Comparison of ENCODE assay signal across 22 cellular contexts in genomic region chr15:36332301-36332700, GRCh38.
A peak's percentile ranks its signal among the peaks of the same experiment; 100 is the strongest.
DNase-seq lines count a peak whose midpoint lies in the region; ATAC-seq, FAIRE-seq and TF ChIP-seq lines count a peak whose summit lies in the region.
"Had no signal": no experiment of that assay in that cellular context is flagged by ENCODE, and none has a peak within 500 bp of the region (broad histone marks: within the 10 kb centered on the region; RNA-seq: fewer than 3 reads in every experiment).

No MANE protein-coding gene starts in this region.

- H3K27me3 ChIP-seq in ACC112 (ENCODE audit: insufficient read depth, low read length): no peaks in the 10 kb centered on the region
- H3K27me3 ChIP-seq in GM23248 (replicated peaks; ENCODE audit: insufficient read depth): no peaks in the 10 kb centered on the region
- H3K27me3 ChIP-seq in transverse colon: no peaks in the 10 kb centered on the region
- H3K27me3 ChIP-seq: suprapubic skin had no signal

- intact Hi-C loops in transverse colon (cut with DNase I; ENCODE audit: low total_unique reads): no loop called here

- H3K4me3 ChIP-seq in ACC112 (ENCODE audit: low read depth, low read length): no peak overlapping the region
- peak overlapping the region; percentile 75; the same call in 1 of the 2 replicates for H3K4me3 ChIP-seq in GM23248
- H3K4me3 ChIP-seq in astrocyte of the spinal cord (ENCODE audit: low read depth, low read length): no peak overlapping the region
- H3K4me3 ChIP-seq in foreskin fibroblast (ENCODE audit: low read depth in 1 of 2, low read length in 2 of 2): no peak overlapping the region
- no peak overlapping the region for H3K4me3 ChIP-seq in transverse colon
- H3K4me3 ChIP-seq: suprapubic skin had no signal

- H3K9me2 ChIP-seq in GM23248 (ENCODE audit: insufficient read depth): no peaks in the 10 kb centered on the region

- in situ Hi-C loops in GM23248 (cut with MboI) (no loop called here), astrocyte of the spinal cord (cut with HindIII; ENCODE audit: low sequenced_read_pairs) (no loop called here), transverse colon (cut with MboI; ENCODE audit: low pct_ligation_motif_present in 1 of 4, low pct_unique_long_range_greater_than_20kb in 1 of 4, low sequenced_read_pairs in 3 of 4) (no loop called here)

- no peaks in the 10 kb centered on the region for H4K20me1 ChIP-seq in GM23248 (ENCODE audit: insufficient read depth)

- no peaks in the 10 kb centered on the region for H3K79me2 ChIP-seq in ACC112 (ENCODE audit: control insufficient read depth, insufficient read depth, low read length, unreplicated experiment)
- no peaks in the 10 kb centered on the region for H3K79me2 ChIP-seq in GM23248 (ENCODE audit: insufficient read depth)

- ATAC-seq in GM21423 (IDR thresholded peaks at IDR 0.05; ENCODE audit: unreplicated experiment): no peak
- ATAC-seq: CD8-positive, alpha-beta T cell; left ventricle myocardium superior had no signal

- DNase-seq in GM23248: peak; percentile 64
- DNase-seq in astrocyte of the spinal cord (ENCODE audit: low read depth, low spot score): peak; percentile 17
- DNase-seq in foreskin fibroblast: peak; percentile 54 to 73
- no peak for DNase-seq in GM19239 (ENCODE audit: insufficient read length, low spot score)
- DNase-seq in transverse colon: no peak
- no peak for DNase-seq in NCI-H2171 treated with DMSO at 0.1 percent for 48 hours (lab: John Stamatoyannopoulos, UW)
- DNase-seq: ACHN; activated CD4-positive, alpha-beta memory T cell treated with anti-CD3 and anti-CD28 coated beads for 36 hours; activated naive CD4-positive, alpha-beta T cell treated with anti-CD3 and anti-CD28 coated beads for 36 hours; activated T-cell treated with anti-CD3 and anti-CD28 coated beads, Interleukin-2, amount 50 U/mL, for 1 hour; CD8-positive, alpha-beta T cell; DMS53; left ventricle myocardium superior; NCI-H69; nucleus accumbens; SHP77; WERI-Rb-1 had no signal

- H3K9me3 ChIP-seq in GM23248 (ENCODE audit: low read depth) (no peaks in the 10 kb centered on the region), transverse colon (no peaks in the 10 kb centered on the region)
- H3K9me3 ChIP-seq: suprapubic skin had no signal

- TF ChIP-seq CTCF in astrocyte of the spinal cord (IDR thresholded peaks at IDR 0.05; ENCODE audit: low read depth, low read length) (no peak), foreskin fibroblast (IDR thresholded peaks at IDR 0.05; ENCODE audit: low read depth, low read length) (no peak), transverse colon (IDR thresholded peaks at IDR 0.05) (no peak)

- H3K27ac ChIP-seq in ACC112 (ENCODE audit: low read depth, low read length): no peak overlapping the region
- peak overlapping the region; percentile 61 for H3K27ac ChIP-seq in GM23248
- no peak overlapping the region for H3K27ac ChIP-seq in transverse colon
- H3K27ac ChIP-seq: coronary artery, suprapubic skin, WERI-Rb-1 had no signal

- peak overlapping the region; percentile 16 for H2AFZ ChIP-seq in ACC112 (ENCODE audit: low read length, unreplicated experiment)
- H2AFZ ChIP-seq in GM23248: peak overlapping the region; percentile 97

- no peak for TF ChIP-seq POLR2A in transverse colon (IDR thresholded peaks at IDR 0.05)

- H3K36me3 ChIP-seq in ACC112 (ENCODE audit: insufficient read depth, low read length) (no peaks in the 10 kb centered on the region), GM23248 (ENCODE audit: low read depth) (no peaks in the 10 kb centered on the region), transverse colon (no peaks in the 10 kb centered on the region)
- H3K36me3 ChIP-seq: suprapubic skin, WERI-Rb-1 had no signal

- H3K9ac ChIP-seq in GM23248: peak overlapping the region; percentile 74; the same call in 1 of the 2 replicates

- FAIRE-seq in GM19239 (lab: Jason Lieb, UNC): no peak
- FAIRE-seq: HTR-8/SVneo had no signal

- TF ChIP-seq EP300 in transverse colon (IDR thresholded peaks at IDR 0.05; ENCODE audit: low read depth): no peak

- peaks cover 20% of the 10 kb centered on the region for H3F3A ChIP-seq in GM23248 (ENCODE audit: insufficient read depth)

- H3K4me2 ChIP-seq in GM23248 (ENCODE audit: unreplicated experiment): peak overlapping the region; percentile 94

- H3K4me1 ChIP-seq in ACC112 (ENCODE audit: control insufficient read depth, insufficient read depth, low read length, unreplicated experiment) (peaks cover 10% of the 10 kb centered on the region), GM23248 (ENCODE audit: insufficient read depth) (peaks cover 20% of the 10 kb centered on the region), transverse colon (no peaks in the 10 kb centered on the region)
- H3K4me1 ChIP-seq: suprapubic skin had no signal

- WGBS in GM23248 (ENCODE audit: low coverage in 1 of 2, low lambda C conversion rate in 2 of 2, missing lambda C conversion rate in 2 of 2), 2 experiments: 26 to 31% methylated on average over 2 of the region's 2 CpGs
- 71 to 81% methylated on average over 2 of the region's 2 CpGs for WGBS in transverse colon (ENCODE audit: low coverage in 1 of 2), 2 donors

Comparison
In these comparisons a context has a peak if more than half of its experiments do, and no peak if none do; other contexts are left out.
1. DNase-seq: peak in GM23248 (single experiment), astrocyte of the spinal cord (single experiment) and foreskin fibroblast (2 of 2); none in GM19239 (single experiment), transverse colon (single experiment) and NCI-H2171 treated with DMSO at 0.1 percent for 48 hours (single experiment).